18 cellular contexts compared by ENCODE assay signal in genomic region chr11:101336155-101336554, GRCh38.
DNase-seq lines count a peak whose midpoint lies in the region; ATAC-seq and TF ChIP-seq lines count a peak whose summit lies in the region.
"Had no signal": no experiment of that assay in that cellular context is flagged by ENCODE, and none has a peak within 500 bp of the region (broad histone marks: within the 10 kb centered on the region; RNA-seq: fewer than 3 reads in every experiment).

No MANE protein-coding gene starts in this region.

- peak; percentile 75 to 87 for ATAC-seq in gastrocnemius medialis
- ATAC-seq: GM12878, HCT116 had no signal

- H3K4me1 ChIP-seq in gastrocnemius medialis = peaks cover 0 to 10% of the 10 kb centered on the region in 2 donors

- DNase-seq in DMS53 treated with DMSO at 0.1 percent for 48 hours (lab: John Stamatoyannopoulos, UW; ENCODE audit: unreplicated experiment) (peak; percentile 65), NCI-H128 (lab: John Stamatoyannopoulos, UW; ENCODE audit: unreplicated experiment) (peak; percentile 41), NCI-H748 treated with DMSO at 0.1 percent for 48 hours (lab: John Stamatoyannopoulos, UW) (peak; percentile 49), gastrocnemius medialis (no peak), A172 (ENCODE audit: low spot score) (no peak), OCI-M1 (lab: John Stamatoyannopoulos, UW) (no peak)
- no peak for DNase-seq in effector CD8-positive, alpha-beta T cell (lab: John Stamatoyannopoulos, UW)
- DNase-seq: GF-D8; GM23248; Karpas-422; MM.1S; NCI-H1694; NCI-H524; NK-92 treated with Interleukin-12 subunit alpha and Interleukin-12 subunit beta, amount 100 ng/mL, for 24 hours; SHP77 had no signal

- H3K4me3 ChIP-seq in gastrocnemius medialis = no peak overlapping the region
- H3K4me3 ChIP-seq: GM12878, GM23248, SK-N-MC had no signal

- no peaks in the 10 kb centered on the region for H3K36me3 ChIP-seq in gastrocnemius medialis

- no peaks in the 10 kb centered on the region for H3K9me3 ChIP-seq in gastrocnemius medialis

- intact Hi-C loops in gastrocnemius medialis (cut with DNase I; ENCODE audit: low total_unique reads) = no loop called here

- no peak for TF ChIP-seq POLR2A in gastrocnemius medialis (IDR thresholded peaks at IDR 0.05)

- no peaks in the 10 kb centered on the region for H3K27me3 ChIP-seq in gastrocnemius medialis

- in situ Hi-C loops in gastrocnemius medialis (cut with MboI; ENCODE audit: low sequenced_read_pairs in 4 of 4) = no loop called here

- TF ChIP-seq CTCF in gastrocnemius medialis (IDR thresholded peaks at IDR 0.05 in 4 of 5, conservative IDR thresholded peaks at IDR 0.05 in 1 of 5) = no peak

- H3K27ac ChIP-seq in gastrocnemius medialis = peak overlapping the region in 3 of 4 donors; percentile 61 to 82 (median 62)
- H3K27ac ChIP-seq: GM23248, SK-N-MC had no signal

Comparison
In these comparisons a context has a peak if more than half of its experiments do, and no peak if none do; other contexts are left out.
1. DNase-seq: peak in DMS53 treated with DMSO at 0.1 percent for 48 hours (single experiment), NCI-H128 (single experiment) and NCI-H748 treated with DMSO at 0.1 percent for 48 hours (single experiment); none in gastrocnemius medialis (0 of 2), effector CD8-positive, alpha-beta T cell (single experiment), A172 (single experiment) and OCI-M1 (single experiment).